ENCODE assay signal across 8 cellular contexts in genomic region chr6:135498178-135498841, GRCh38. TPM values are rescaled to one million over a fixed set of nuclear protein-coding genes. Genes with fewer than 3 reads are reported as not detected.
DNase-seq lines count a peak whose midpoint lies in the region; ATAC-seq and TF ChIP-seq lines count a peak whose summit lies in the region.

No MANE protein-coding gene starts in this region.

- H3K27ac ChIP-seq in PC-3 (ENCODE audit: low read length) = peak overlapping the region; percentile 85

- H3K79me2 ChIP-seq in PC-3 (ENCODE audit: low read length) = peaks cover 33% of the 10 kb centered on the region

- TF ChIP-seq CTCF in PC-3 (conservative IDR thresholded peaks at IDR 0.05; ENCODE audit: low read depth, low read length) (no peak), fibroblast of mammary gland (conservative IDR thresholded peaks at IDR 0.05; ENCODE audit: control insufficient read depth, insufficient read depth, low read depth, low read length) (no peak)

- H3K4me1 ChIP-seq in PC-3 (ENCODE audit: insufficient read depth, low read length) = peaks cover 23% of the 10 kb centered on the region

- intact Hi-C loops in PC-3 (cut with micrococcal nuclease) = loop anchor here (1.0 kb wide), 1 partner anchor 47 kb away; no protein-coding TSS in a partner anchor

- H3K36me3 ChIP-seq in PC-3 (ENCODE audit: low read depth, low read length) = peaks cover 7% of the 10 kb centered on the region; the same call in 1 of the 2 replicates

- H2AFZ ChIP-seq in PC-3 (ENCODE audit: low read length) = peak overlapping the region; percentile 92

- DNase-seq in Ammon's horn (ENCODE audit: low spot score) (peak; percentile 81), HT1080 (ENCODE audit: low read depth) (peak; percentile 75), PC-3 (peak; percentile 69), fibroblast of mammary gland (ENCODE audit: low read depth) (peak; percentile 93)
- peak; percentile 71 to 75 for DNase-seq in activated T-cell treated with anti-CD3 and anti-CD28 coated beads, Interleukin-2, amount 50 U/mL, for 48 hours
- DNase-seq in natural killer cell treated with Interleukin-12 subunit alpha and Interleukin-12 subunit beta and Interleukin-15 and Interleukin-18, amount 100 ng/mL, for 72 hours (ENCODE audit: low spot score) = peak; percentile 80
- DNase-seq in stimulated activated naive B cell treated with anti-CD40 and anti-IgM and Interleukin-4, amounts not matched to agents 10 μg/mL and 1 μg/mL and 100 μg/mL, for 72 hours = peak; percentile 55

- no peaks in the 10 kb centered on the region for H3F3A ChIP-seq in PC-3 (ENCODE audit: low read length, unreplicated experiment)

- H3K9me3 ChIP-seq in PC-3 (ENCODE audit: low read length) = no peaks in the 10 kb centered on the region

- CTCF ChIA-PET in PC-3 (lab: Charles Lee) = no interaction called here

- no peak overlapping the region for H3K4me3 Mint-ChIP-seq in natural killer cell treated with Interleukin-12 subunit alpha and Interleukin-12 subunit beta and Interleukin-15 and Interleukin-18, amount 100 ng/mL, for 72 hours
- H3K4me3 Mint-ChIP-seq in stimulated activated naive B cell treated with anti-CD40 and anti-IgM and Interleukin-4, amounts not matched to agents 10 μg/mL and 1 μg/mL and 100 μg/mL, for 72 hours = no peak overlapping the region

- peaks cover 8 to 11% of the 10 kb centered on the region in 2 donors for H3K4me1 Mint-ChIP-seq in natural killer cell treated with Interleukin-12 subunit alpha and Interleukin-12 subunit beta and Interleukin-15 and Interleukin-18, amount 100 ng/mL, for 72 hours (ENCODE audit: low read depth in 2 of 2)
- peaks cover 0 to 18% of the 10 kb centered on the region in 2 donors for H3K4me1 Mint-ChIP-seq in stimulated activated naive B cell treated with anti-CD40 and anti-IgM and Interleukin-4, amounts not matched to agents 10 μg/mL and 1 μg/mL and 100 μg/mL, for 72 hours

- no peaks in the 10 kb centered on the region for H3K27me3 ChIP-seq in PC-3 (ENCODE audit: low read length)

- H3K4me2 ChIP-seq in PC-3 (ENCODE audit: low read length) = peak overlapping the region; percentile 86

- no peaks in the 10 kb centered on the region for H3K27me3 Mint-ChIP-seq in natural killer cell treated with Interleukin-12 subunit alpha and Interleukin-12 subunit beta and Interleukin-15 and Interleukin-18, amount 100 ng/mL, for 72 hours
- no peaks in the 10 kb centered on the region for H3K27me3 Mint-ChIP-seq in stimulated activated naive B cell treated with anti-CD40 and anti-IgM and Interleukin-4, amounts not matched to agents 10 μg/mL and 1 μg/mL and 100 μg/mL, for 72 hours

- ATAC-seq in GM19351 (IDR thresholded peaks at IDR 0.05; ENCODE audit: unreplicated experiment) (peak; percentile 38), PC-3 (peak; percentile 49)
- peak; percentile 71 to 73 for ATAC-seq in natural killer cell treated with Interleukin-12 subunit alpha and Interleukin-12 subunit beta and Interleukin-15 and Interleukin-18, amount 100 ng/mL, for 72 hours
- ATAC-seq in stimulated activated naive B cell treated with anti-CD40 and anti-IgM and Interleukin-4, amounts not matched to agents 10 μg/mL and 1 μg/mL and 100 μg/mL, for 72 hours (replicated peaks) = peak; percentile 67 to 70

- no peak overlapping the region for H3K27ac Mint-ChIP-seq in natural killer cell treated with Interleukin-12 subunit alpha and Interleukin-12 subunit beta and Interleukin-15 and Interleukin-18, amount 100 ng/mL, for 72 hours
- no peak overlapping the region for H3K27ac Mint-ChIP-seq in stimulated activated naive B cell treated with anti-CD40 and anti-IgM and Interleukin-4, amounts not matched to agents 10 μg/mL and 1 μg/mL and 100 μg/mL, for 72 hours

- H3K4me3 ChIP-seq in PC-3 (ENCODE audit: low read length) = peak overlapping the region; percentile 80
- H3K4me3 ChIP-seq in fibroblast of mammary gland (ENCODE audit: control insufficient read depth, low read depth, low read length) = peak overlapping the region; percentile 93

- H3K9me2 ChIP-seq in PC-3 (replicated peaks; ENCODE audit: low read length) = no peaks in the 10 kb centered on the region

- no peaks in the 10 kb centered on the region for H3K9me3 Mint-ChIP-seq in natural killer cell treated with Interleukin-12 subunit alpha and Interleukin-12 subunit beta and Interleukin-15 and Interleukin-18, amount 100 ng/mL, for 72 hours
- no peaks in the 10 kb centered on the region for H3K9me3 Mint-ChIP-seq in stimulated activated naive B cell treated with anti-CD40 and anti-IgM and Interleukin-4, amounts not matched to agents 10 μg/mL and 1 μg/mL and 100 μg/mL, for 72 hours

- no peaks in the 10 kb centered on the region for H4K20me1 ChIP-seq in PC-3 (ENCODE audit: low read length)

- BruUV-seq in PC-3 (replicated peaks; lab: Mats Ljungman, UMichigan) = TSS peak; percentile 81

- POLR2A ChIA-PET in PC-3 (lab: Charles Lee; ENCODE audit: unreplicated experiment) = interaction anchor here (0.6 to 0.7 kb wide), 3 partner anchors 40 to 755 kb away, joined by 3 to 9 read pairs (median 4); no protein-coding TSS in a partner anchor

- H3K9ac ChIP-seq in PC-3 (ENCODE audit: low read length) = peak overlapping the region; percentile 87

- peaks cover 7% of the 10 kb centered on the region for H3K36me3 Mint-ChIP-seq in natural killer cell treated with Interleukin-12 subunit alpha and Interleukin-12 subunit beta and Interleukin-15 and Interleukin-18, amount 100 ng/mL, for 72 hours
- H3K36me3 Mint-ChIP-seq in stimulated activated naive B cell treated with anti-CD40 and anti-IgM and Interleukin-4, amounts not matched to agents 10 μg/mL and 1 μg/mL and 100 μg/mL, for 72 hours = peaks cover 14 to 15% of the 10 kb centered on the region in 2 donors

RNA-seq across cellular contexts. Expression of gene AHI1, which starts 0.8 kb away (rescaled TPM):
- total RNA-seq in HT1080 (2014; rRNA removed; shearing (Covaris generic)) = 6.2 and 7.8 TPM in 2 replicates
- polyA plus RNA-seq in HT1080 (2015; cell fraction: cytosol; rRNA removed) = 5.0 and 7.4 TPM in 2 replicates
- 28.5 and 31.3 TPM in 2 replicates for polyA plus RNA-seq in HT1080 (2015; cell fraction: nucleus; rRNA removed)
- total RNA-seq in PC-3 (2014; rRNA removed) = 5.8 and 8.9 TPM in 2 replicates
- total RNA-seq in natural killer cell treated with Interleukin-12 subunit alpha and Interleukin-12 subunit beta and Interleukin-15 and Interleukin-18, amount 100 ng/mL, for 72 hours = 10 to 100 TPM; 16.4 to 49.6 TPM

Comparison
In these comparisons a context has a peak if more than half of its experiments do, and no peak if none do; other contexts are left out.
1. Peak in every context shown above with its lines: DNase-seq, ATAC-seq, H3K4me3 ChIP-seq and H3K27ac ChIP-seq.